Comparison of ENCODE assay signal across 18 cellular contexts in the genomic region with DNA sequence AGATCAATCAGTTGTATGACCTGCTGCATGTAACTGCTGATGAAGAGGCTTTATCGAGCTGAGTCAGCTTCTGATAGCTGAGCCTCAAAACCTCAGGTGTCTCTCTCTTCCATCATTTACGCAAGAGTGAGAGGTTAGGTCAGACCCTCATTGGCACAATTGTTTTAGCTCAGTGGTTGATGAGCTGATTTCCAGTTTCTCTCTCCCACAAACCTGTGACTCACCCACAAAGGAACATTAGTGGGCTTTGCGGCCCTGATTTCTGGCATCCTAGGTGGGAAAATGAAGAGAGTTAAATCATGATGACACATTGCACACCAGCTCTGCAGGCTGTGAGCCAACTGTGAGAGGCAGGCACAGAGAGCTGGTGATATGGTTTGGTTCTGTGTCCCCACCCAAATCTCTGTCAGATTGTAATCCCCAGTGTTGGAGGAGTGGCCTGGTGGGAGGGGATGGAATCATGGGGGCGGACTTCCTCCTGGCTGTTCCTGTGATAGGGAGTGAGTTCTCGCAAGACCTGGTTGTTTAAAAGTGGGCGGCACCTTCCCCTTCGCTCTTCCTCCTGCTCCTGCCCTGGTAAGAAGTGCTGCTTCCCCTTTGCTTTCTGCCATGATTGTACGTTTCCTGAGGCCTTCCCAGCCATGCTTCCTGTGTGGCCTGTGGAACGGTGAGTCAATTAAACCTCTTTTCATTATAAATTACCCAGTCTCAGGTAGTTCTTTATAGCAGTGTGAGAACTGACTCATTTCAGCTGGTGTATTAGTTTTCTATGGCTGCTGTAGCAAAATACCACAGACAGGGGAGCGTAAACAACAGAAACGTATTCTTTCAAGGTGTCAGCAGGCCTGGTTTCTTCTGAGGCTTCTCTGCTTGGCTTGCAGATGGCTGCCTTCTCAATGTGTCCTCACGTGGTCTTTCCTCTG. TPM values are rescaled to one million over a fixed set of nuclear protein-coding genes. Genes with fewer than 3 reads are reported as not detected.
DNase-seq lines count a peak whose midpoint lies in the region; ATAC-seq, FAIRE-seq and TF ChIP-seq lines count a peak whose summit lies in the region.
"Had no signal": no experiment of that assay in that cellular context is flagged by ENCODE, and none has a peak within 500 bp of the region (broad histone marks: within the 10 kb centered on the region; RNA-seq: fewer than 3 reads in every experiment).

No MANE protein-coding gene starts in this region.

- H3K27ac ChIP-seq in GM23338 (ENCODE audit: low read depth): no peak overlapping the region
- no peak overlapping the region for H3K27ac ChIP-seq in heart right ventricle
- H3K27ac ChIP-seq in testis: no peak overlapping the region
- H3K27ac ChIP-seq: stomach had no signal

- TF ChIP-seq CTCF in GM23338 (conservative IDR thresholded peaks at IDR 0.05; ENCODE audit: low read depth in 2 of 2) (no peak), heart right ventricle (IDR thresholded peaks at IDR 0.05) (no peak), testis (IDR thresholded peaks at IDR 0.05) (no peak)

- no peaks in the 10 kb centered on the region for H3K27me3 Mint-ChIP-seq in GM23338 (ENCODE audit: insufficient read depth, low read depth, poor library complexity)
- H3K27me3 Mint-ChIP-seq: naive B cell had no signal

- H3K4me3 Mint-ChIP-seq in GM23338: no peak overlapping the region
- H3K4me3 Mint-ChIP-seq: CD14-positive monocyte, naive B cell had no signal

- no peaks in the 10 kb centered on the region for H3K4me1 Mint-ChIP-seq in GM23338
- H3K4me1 Mint-ChIP-seq: CD14-positive monocyte had no signal

- intact Hi-C loops in heart right ventricle (cut with DNase I) (no loop called here), testis (cut with DNase I; ENCODE audit: low total_unique reads) (no loop called here)

- H3K4me3 ChIP-seq in GM23338: no peak overlapping the region
- no peak overlapping the region for H3K4me3 ChIP-seq in heart right ventricle
- no peak overlapping the region for H3K4me3 ChIP-seq in testis
- H3K4me3 ChIP-seq: stomach had no signal

- no peaks in the 10 kb centered on the region for H4K20me1 ChIP-seq in GM23338 (replicated peaks; ENCODE audit: insufficient read depth)

- H3F3A ChIP-seq in GM23338 (replicated peaks; ENCODE audit: low read depth): no peaks in the 10 kb centered on the region

- H3K79me2 ChIP-seq in GM23338 (replicated peaks; ENCODE audit: insufficient read depth): no peaks in the 10 kb centered on the region

- H3K9me3 Mint-ChIP-seq in GM23338: no peaks in the 10 kb centered on the region

- FAIRE-seq in GM12891 (lab: Jason Lieb, UNC): no peak
- FAIRE-seq: endometrium, GM18507 had no signal

- no peak overlapping the region for H3K4me2 ChIP-seq in GM23338

- H3K27me3 ChIP-seq in GM23338 (ENCODE audit: insufficient read depth) (no peaks in the 10 kb centered on the region), heart right ventricle (peaks cover 0 to 4% (median 0%) of the 10 kb centered on the region in 7 donors), testis (no peaks in the 10 kb centered on the region)
- H3K27me3 ChIP-seq: stomach had no signal

- H3K9me3 ChIP-seq in heart right ventricle (no peaks in the 10 kb centered on the region), testis (no peaks in the 10 kb centered on the region)
- H3K9me3 ChIP-seq: stomach had no signal

- H3K36me3 Mint-ChIP-seq in GM23338 (ENCODE audit: low read depth): no peaks in the 10 kb centered on the region
- H3K36me3 Mint-ChIP-seq: CD14-positive monocyte, naive B cell had no signal

- 79 to 82% methylated on average over 12 of the region's 12 CpGs for WGBS in heart right ventricle, 2 donors
- 87% methylated on average over 12 of the region's 12 CpGs for WGBS in testis, 2 donors

- H3K4me1 ChIP-seq in GM23338 (ENCODE audit: insufficient read depth): no peaks in the 10 kb centered on the region
- no peaks in the 10 kb centered on the region for H3K4me1 ChIP-seq in heart right ventricle
- no peaks in the 10 kb centered on the region for H3K4me1 ChIP-seq in testis
- H3K4me1 ChIP-seq: stomach had no signal

- peak overlapping the region; percentile 60; the same call in 1 of the 2 replicates for H2AFZ ChIP-seq in GM23338

- no peak for TF ChIP-seq POLR2A in GM12891 (IDR thresholded peaks at IDR 0.05; ENCODE audit: low read depth, low read length)
- TF ChIP-seq POLR2A in testis (IDR thresholded peaks at IDR 0.05): no peak

- H3K27ac Mint-ChIP-seq in GM23338: no peak overlapping the region
- H3K27ac Mint-ChIP-seq: CD14-positive monocyte, naive B cell had no signal

- H3K9me2 ChIP-seq in GM23338 (ENCODE audit: insufficient read depth): no peaks in the 10 kb centered on the region; the same call in 1 of the 2 replicates

- H3K36me3 ChIP-seq in GM23338 (ENCODE audit: insufficient read depth): no peaks in the 10 kb centered on the region
- no peaks in the 10 kb centered on the region for H3K36me3 ChIP-seq in heart right ventricle
- H3K36me3 ChIP-seq in testis (ENCODE audit: low read depth, missing control alignments): no peaks in the 10 kb centered on the region
- H3K36me3 ChIP-seq: stomach had no signal

- ATAC-seq in GM23338 (no peak), heart right ventricle (no peak)
- ATAC-seq: left cardiac atrium had no signal

- DNase-seq in CD1c-positive myeloid dendritic cell (ENCODE audit: extremely low spot score) (peak; percentile 3), GM23338 (ENCODE audit: low spot score) (no peak), SW480 (ENCODE audit: low spot score) (peak; percentile 14), iris pigment epithelial cell (ENCODE audit: low read depth) (peak; percentile 55), GM12891 (ENCODE audit: insufficient read length, low spot score) (no peak), heart right ventricle (no peak), testis (no peak)
- DNase-seq: activated CD4-positive, CD25-positive, alpha-beta regulatory T cell treated with anti-CD3 and anti-CD28 coated beads, Interleukin-2, amount 50 U/mL, for 72 hours; activated gamma-delta T cell treated with Interleukin-2 at 50 U/mL for 16 hours; left cardiac atrium; naive B cell; NCI-H1092; NCI-H2227 treated with DMSO at 0.1 percent for 48 hours; OCI-M1; stomach had no signal

TF ChIP-seq in GM23338, 12 proteins besides CTCF, POLR2A, EP300 and RAD21 (continues in another document):
- TF ChIP-seq CREB1 (CRISPR knock-in tag; IDR thresholded peaks at IDR 0.05; ENCODE audit: low read depth) (no peak), ZNF114 (CRISPR knock-in tag; IDR thresholded peaks at IDR 0.05) (no peak), NANOG (IDR thresholded peaks at IDR 0.05; ENCODE audit: borderline replicate concordance) (no peak)

TF ChIP-seq in GM12891, 5 proteins besides CTCF, POLR2A, EP300 and RAD21:
- TF ChIP-seq TAF1 (IDR thresholded peaks at IDR 0.05; ENCODE audit: low read depth, low read length) (no peak), SPI1 (IDR thresholded peaks at IDR 0.05; ENCODE audit: low read depth, low read length) (no peak), POLR2AphosphoS5 (IDR thresholded peaks at IDR 0.05; ENCODE audit: low read depth, low read length) (no peak), POU2F2 (IDR thresholded peaks at IDR 0.05; ENCODE audit: low read depth, low read length) (no peak), PAX5 (IDR thresholded peaks at IDR 0.05; ENCODE audit: insufficient read depth, low read length, severe bottlenecking) (no peak)

RNA-seq across cellular contexts. Expression of a gene that starts 33.5 kb away (rescaled TPM):
- total RNA-seq in GM23338 (2014; rRNA removed; shearing (Covaris generic)): 37.9 and 50.0 TPM in 2 replicates
- polyA plus RNA-seq in GM23338 (2016; fragmentation: Nextera tagmentation; extraction: Ambion mirVana) (16.0 and 21.9 TPM in 2 replicates), heart right ventricle (1 to 10 TPM; 2.5 to 4.4 TPM), testis (ENCODE audit: insufficient read depth, low read depth, low replicate concordance) (27.5 TPM)
- polyA plus RNA-seq in GM12891 (2012; ENCODE audit: low read depth, missing spikeins): 4.3 TPM
- total RNA-seq in heart right ventricle (1 to 10 TPM; 4.4 to 9.4 (median 6.5) TPM), testis (10 to 100 TPM; 28.2 to 35.1 TPM)

Comparison
In these comparisons a context has a peak if more than half of its experiments do, and no peak if none do; other contexts are left out.
1. DNase-seq: peak in CD1c-positive myeloid dendritic cell (single experiment), SW480 (single experiment) and iris pigment epithelial cell (single experiment); none in GM23338 (single experiment), GM12891 (single experiment), heart right ventricle (0 of 2) and testis (single experiment).